In the genomic region with DNA sequence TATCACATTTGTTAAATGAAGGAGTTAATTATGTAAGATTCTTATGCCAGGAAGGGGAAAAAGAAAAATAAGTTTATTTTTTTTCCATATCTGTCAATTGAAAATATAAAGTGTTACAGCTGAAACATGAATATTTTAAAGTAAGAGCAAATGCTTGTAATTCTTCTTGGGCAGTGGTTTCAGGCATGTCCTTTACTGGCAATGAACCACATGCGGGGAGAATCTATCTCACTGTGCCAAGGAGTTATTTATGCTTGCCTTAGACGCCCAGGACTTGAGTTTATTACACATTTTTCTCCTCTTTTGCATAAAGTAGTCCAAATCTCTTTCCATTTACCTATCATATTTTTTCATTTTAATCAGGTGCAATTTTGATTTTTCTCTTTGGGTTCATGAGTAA, we compare ENCODE assay signal across 18 cellular contexts.
A peak's percentile ranks its signal among the peaks of the same experiment; 100 is the strongest.
DNase-seq lines count a peak whose midpoint lies in the region; ATAC-seq and TF ChIP-seq lines count a peak whose summit lies in the region.
"Had no signal": no experiment of that assay in that cellular context is flagged by ENCODE, and none has a peak within 500 bp of the region (broad histone marks: within the 10 kb centered on the region; RNA-seq: fewer than 3 reads in every experiment).

No MANE protein-coding gene starts in this region.

- H3K9ac ChIP-seq in PC-3 (ENCODE audit: low read length), result no peak overlapping the region

- no peaks in the 10 kb centered on the region for H3F3A ChIP-seq in PC-3 (ENCODE audit: low read length, unreplicated experiment)

- H2AFZ ChIP-seq in PC-3 (ENCODE audit: low read length), result no peak overlapping the region

- H3K4me3 Mint-ChIP-seq in chondrocyte (ENCODE audit: unreplicated experiment) (no peak overlapping the region), type B pancreatic cell (no peak overlapping the region)
- H3K4me3 Mint-ChIP-seq: B cell; CD4-positive, CD25-positive, alpha-beta regulatory T cell had no signal

- intact Hi-C loops in PC-3 (cut with micrococcal nuclease), result no loop called here

- no peaks in the 10 kb centered on the region for H3K9me3 ChIP-seq in PC-3 (ENCODE audit: low read length)
- H3K9me3 ChIP-seq: Caco-2 had no signal

- no peaks in the 10 kb centered on the region for H3K79me2 ChIP-seq in PC-3 (ENCODE audit: low read length)

- H3K27ac Mint-ChIP-seq in chondrocyte (ENCODE audit: unreplicated experiment) (peak overlapping the region; percentile 6), type B pancreatic cell (peak overlapping the region; percentile 73)
- H3K27ac Mint-ChIP-seq: B cell; CD4-positive, CD25-positive, alpha-beta regulatory T cell had no signal

- no peaks in the 10 kb centered on the region for H3K36me3 ChIP-seq in PC-3 (ENCODE audit: low read depth, low read length)

- peak; percentile 17; the same call in 1 of the 2 replicates for ATAC-seq in PC-3
- no peak for ATAC-seq in HG02981 (IDR thresholded peaks at IDR 0.05; ENCODE audit: unreplicated experiment)
- no peak for ATAC-seq in HG02763 (IDR thresholded peaks at IDR 0.05; ENCODE audit: unreplicated experiment)

- no peaks in the 10 kb centered on the region for H3K27me3 ChIP-seq in PC-3 (ENCODE audit: low read length)

- H3K4me2 ChIP-seq in PC-3 (ENCODE audit: low read length), result peak overlapping the region; percentile 38

- no peaks in the 10 kb centered on the region for H3K36me3 Mint-ChIP-seq in chondrocyte (ENCODE audit: low read depth)
- H3K36me3 Mint-ChIP-seq in type B pancreatic cell, result no peaks in the 10 kb centered on the region
- H3K36me3 Mint-ChIP-seq: CD4-positive, CD25-positive, alpha-beta regulatory T cell had no signal

- H3K27ac ChIP-seq in PC-3 (ENCODE audit: low read length), result 0 out of 2 replicates have a peak overlapping the region, but pooled peaks have one; percentile 16

- peaks cover 33% of the 10 kb centered on the region for H3K4me1 Mint-ChIP-seq in chondrocyte (ENCODE audit: low read depth)
- peaks cover 10% of the 10 kb centered on the region for H3K4me1 Mint-ChIP-seq in type B pancreatic cell (ENCODE audit: unreplicated experiment)
- H3K4me1 Mint-ChIP-seq: B cell; CD4-positive, CD25-positive, alpha-beta regulatory T cell had no signal

- H3K27me3 Mint-ChIP-seq in chondrocyte (ENCODE audit: low read depth), result no peaks in the 10 kb centered on the region
- H3K27me3 Mint-ChIP-seq in type B pancreatic cell, result no peaks in the 10 kb centered on the region
- H3K27me3 Mint-ChIP-seq: B cell; CD4-positive, CD25-positive, alpha-beta regulatory T cell had no signal

- H3K4me1 ChIP-seq in PC-3 (ENCODE audit: insufficient read depth, low read length), result peaks cover 43% of the 10 kb centered on the region
- H3K4me1 ChIP-seq: Caco-2 had no signal

- no peak overlapping the region for H3K4me3 ChIP-seq in PC-3 (ENCODE audit: low read length)

- POLR2A ChIA-PET in PC-3 (lab: Charles Lee; ENCODE audit: unreplicated experiment), result interaction anchor here (0.6 kb wide), 1 partner anchor 8 kb away, joined by 5 read pairs; no protein-coding TSS in a partner anchor

- no peak for TF ChIP-seq CTCF in PC-3 (conservative IDR thresholded peaks at IDR 0.05; ENCODE audit: low read depth, low read length)
- TF ChIP-seq CTCF in chondrocyte (IDR thresholded peaks at IDR 0.05), result no peak
- TF ChIP-seq CTCF in type B pancreatic cell (conservative IDR thresholded peaks at IDR 0.05), result no peak

- H3K9me3 Mint-ChIP-seq in chondrocyte (ENCODE audit: low read depth), result no peaks in the 10 kb centered on the region
- peaks cover 5% of the 10 kb centered on the region for H3K9me3 Mint-ChIP-seq in type B pancreatic cell

- DNase-seq in PC-3, result peak; percentile 42
- DNase-seq in chondrocyte (ENCODE audit: low spot score), result no peak
- DNase-seq in iris pigment epithelial cell (ENCODE audit: low read depth), result peak; percentile 23
- DNase-seq in type B pancreatic cell (ENCODE audit: extremely low spot score, unreplicated experiment), result no peak
- DNase-seq in SIG-M5 treated with dmso at 0.1 percent for 504 hours (lab: John Stamatoyannopoulos, UW; ENCODE audit: unreplicated experiment), result no peak
- DNase-seq: CD4-positive, CD25-positive, alpha-beta regulatory T cell; DMS153; EL; H7; NCI-H1048; NCI-H1436 treated with DMSO at 0.1 percent for 48 hours; NCI-H2081; NCI-H510A; NCI-H774 had no signal

- BruUV-seq in PC-3 (replicated peaks; lab: Mats Ljungman, UMichigan), result no TSS peak

- CTCF ChIA-PET in PC-3 (lab: Charles Lee), result no interaction called here

- no peaks in the 10 kb centered on the region for H3K9me2 ChIP-seq in PC-3 (replicated peaks; ENCODE audit: low read length)

- H4K20me1 ChIP-seq in PC-3 (ENCODE audit: low read length), result no peaks in the 10 kb centered on the region

Comparison
In these comparisons a context has a peak if more than half of its experiments do, and no peak if none do; other contexts are left out.
1. DNase-seq: peak in PC-3 (single experiment) and iris pigment epithelial cell (single experiment); none in chondrocyte (single experiment), type B pancreatic cell (single experiment) and SIG-M5 treated with dmso at 0.1 percent for 504 hours (single experiment).